ENCODE assay signal across 7 cellular contexts in genomic region chr10:92419740-92420553, GRCh38.
A peak's percentile ranks its signal among the peaks of the same experiment; 100 is the strongest.
DNase-seq lines count a peak whose midpoint lies in the region; ATAC-seq, FAIRE-seq and TF ChIP-seq lines count a peak whose summit lies in the region.

No MANE protein-coding gene starts in this region.

- no peak overlapping the region for H2BK15ac ChIP-seq in IMR-90 (ENCODE audit: low read depth, low read length)

- H3K9me1 ChIP-seq in IMR-90 (ENCODE audit: insufficient read depth, low read length), result no peaks in the 10 kb centered on the region

- no TSS peak for BruUV-seq in IMR-90 (replicated peaks; lab: Mats Ljungman, UMichigan)

- ATAC-seq in IMR-90 (ENCODE audit: low read depth), result peak; percentile 81
- peak; percentile 87 for ATAC-seq in left lobe of liver

- H3K27ac Mint-ChIP-seq in dendritic cell treated with granulocyte-macrophage colony-stimulating factor and Interleukin-4, amounts not matched to agents 40 ng/mL and 50 ng/mL, for 4 days, result peak overlapping the region; percentile 68

- no peak overlapping the region; the same call in 1 of the 2 replicates for H3K4me3 ChIP-seq in IMR-90 (ENCODE audit: insufficient read depth, low read depth, low read length)
- H3K4me3 ChIP-seq in suprapubic skin, result peak overlapping the region; percentile 39

- H3K4me1 Mint-ChIP-seq in dendritic cell treated with granulocyte-macrophage colony-stimulating factor and Interleukin-4, amounts not matched to agents 40 ng/mL and 50 ng/mL, for 4 days (ENCODE audit: low read depth), result peaks cover 13% of the 10 kb centered on the region

- H2BK5ac ChIP-seq in IMR-90 (ENCODE audit: low read depth, low read length, poor library complexity, severe bottlenecking), result no peak overlapping the region

- no peak overlapping the region for H3K27ac ChIP-seq in IMR-90 (ENCODE audit: insufficient read depth, low read length)
- H3K27ac ChIP-seq in suprapubic skin, result no peak overlapping the region

- H3K4ac ChIP-seq in IMR-90 (ENCODE audit: low read depth, low read length), result no peak overlapping the region

- H3K4me1 ChIP-seq in IMR-90 (ENCODE audit: control insufficient read depth, insufficient read depth, low read length) (no peaks in the 10 kb centered on the region), suprapubic skin (peaks cover 8% of the 10 kb centered on the region)

- H3K27me3 ChIP-seq in IMR-90 (ENCODE audit: control insufficient read depth, insufficient read depth, low read length), result peaks cover 14% of the 10 kb centered on the region
- H3K27me3 ChIP-seq in suprapubic skin, result peaks cover 11% of the 10 kb centered on the region

- H3K4me2 ChIP-seq in IMR-90 (ENCODE audit: low read depth, low read length), result peak overlapping the region; percentile 8; the same call in 1 of the 2 replicates

- H3K56ac ChIP-seq in IMR-90 (ENCODE audit: extremely low read depth, insufficient read depth, low read length), result no peak overlapping the region

- no peak overlapping the region for H3K14ac ChIP-seq in IMR-90 (replicated peaks; ENCODE audit: low read depth, low read length)

- peak; percentile 31 for DNase-seq in IMR-90
- DNase-seq in left lobe of liver (ENCODE audit: low spot score), result peak; percentile 51
- DNase-seq in suprapubic skin (ENCODE audit: low spot score in 2 of 2), result peak in 1 of 2 donors; percentile 83
- DNase-seq in HTR-8/SVneo (ENCODE audit: insufficient read length, low spot score), result no peak
- DNase-seq in SHP77 (lab: John Stamatoyannopoulos, UW), result no peak
- no peak for DNase-seq in NOMO-1 (lab: John Stamatoyannopoulos, UW; ENCODE audit: unreplicated experiment in 2 of 2)

- no peak overlapping the region for H2BK20ac ChIP-seq in IMR-90 (ENCODE audit: low read depth, low read length)

- no peak overlapping the region for H2BK120ac ChIP-seq in IMR-90 (ENCODE audit: low read depth, low read length)

- intact Hi-C loops in IMR-90 (cut with micrococcal nuclease), result no loop called here
- intact Hi-C loops in dendritic cell treated with granulocyte-macrophage colony-stimulating factor and Interleukin-4, amounts not matched to agents 40 ng/mL and 50 ng/mL, for 4 days (cut with micrococcal nuclease), result no loop called here

- H3K9me3 ChIP-seq in IMR-90 (ENCODE audit: control insufficient read depth, insufficient read depth, low read length) (peaks cover 7% of the 10 kb centered on the region), suprapubic skin (no peaks in the 10 kb centered on the region)

- H4K20me1 ChIP-seq in IMR-90 (ENCODE audit: insufficient read depth, low read length), result no peaks in the 10 kb centered on the region

- no peak overlapping the region for H3K18ac ChIP-seq in IMR-90 (ENCODE audit: low read depth, low read length)

- H2AK9ac ChIP-seq in IMR-90 (replicated peaks; ENCODE audit: low read depth, low read length, poor library complexity), result no peak overlapping the region

- H3K9me3 Mint-ChIP-seq in dendritic cell treated with granulocyte-macrophage colony-stimulating factor and Interleukin-4, amounts not matched to agents 40 ng/mL and 50 ng/mL, for 4 days, result peaks cover 10% of the 10 kb centered on the region

- no peak overlapping the region for H4K5ac ChIP-seq in IMR-90 (ENCODE audit: low read depth, low read length)

- peak overlapping the region; percentile 74 for H3K4me3 Mint-ChIP-seq in dendritic cell treated with granulocyte-macrophage colony-stimulating factor and Interleukin-4, amounts not matched to agents 40 ng/mL and 50 ng/mL, for 4 days

- POLR2A ChIA-PET in IMR-90 (lab: Charles Lee; ENCODE audit: unreplicated experiment), result no interaction called here

- H4K8ac ChIP-seq in IMR-90 (ENCODE audit: low read depth in 2 of 2, low read length in 2 of 2), result no peak overlapping the region

- WGBS in IMR-90 (ENCODE audit: extremely low coverage in 2 of 2, insufficient read length in 1 of 2), 2 experiments, result no CpG with 5 or more reads among the region's 34 CpGs
- 14% methylated on average over 28 of the region's 34 CpGs for WGBS in suprapubic skin

- dilution Hi-C loops in IMR-90 (cut with HindIII; ENCODE audit: low sequenced_read_pairs, unreplicated experiment), result no loop called here

- peak overlapping the region; percentile 79 for H2AFZ ChIP-seq in IMR-90 (replicated peaks; ENCODE audit: low read length, poor library complexity)

- TF ChIP-seq RAD21 in IMR-90 (IDR thresholded peaks at IDR 0.05; ENCODE audit: low read length), result no peak

- in situ Hi-C loops in IMR-90 (cut with MboI; ENCODE audit: low sequenced_read_pairs), result no loop called here

- peaks cover 16% of the 10 kb centered on the region for H3K27me3 Mint-ChIP-seq in dendritic cell treated with granulocyte-macrophage colony-stimulating factor and Interleukin-4, amounts not matched to agents 40 ng/mL and 50 ng/mL, for 4 days

- H3K36me3 ChIP-seq in IMR-90 (ENCODE audit: control insufficient read depth, insufficient read depth, low read length) (no peaks in the 10 kb centered on the region), suprapubic skin (no peaks in the 10 kb centered on the region)

- no peaks in the 10 kb centered on the region for H3K79me1 ChIP-seq in IMR-90 (ENCODE audit: low read depth in 1 of 2, low read length in 2 of 2)

- H3K23ac ChIP-seq in IMR-90 (ENCODE audit: low read depth, low read length), result no peak overlapping the region

- TF ChIP-seq CTCF in IMR-90 (conservative IDR thresholded peaks at IDR 0.05; ENCODE audit: low read depth, low read length) (peak; percentile 29; the same call in 1 of the 2 replicates), suprapubic skin (IDR thresholded peaks at IDR 0.05) (no peak)

- no peak overlapping the region for H3K9ac ChIP-seq in IMR-90 (ENCODE audit: low read depth, low read length)

- no peak for TF ChIP-seq EP300 in suprapubic skin (IDR thresholded peaks at IDR 0.05)

- CTCF ChIA-PET in IMR-90 (lab: Yijun Ruan, JAX), result interaction anchor here (0.6 to 1.4 kb wide), 4 partner anchors 15 to 332 kb away, joined by 3 to 5 read pairs (median 3); no protein-coding TSS in a partner anchor

- H3K36me3 Mint-ChIP-seq in dendritic cell treated with granulocyte-macrophage colony-stimulating factor and Interleukin-4, amounts not matched to agents 40 ng/mL and 50 ng/mL, for 4 days (ENCODE audit: low read depth), result no peaks in the 10 kb centered on the region

- no peak for TF ChIP-seq POLR2A in IMR-90 (IDR thresholded peaks at IDR 0.05; ENCODE audit: low read depth, low read length)
- no peak for TF ChIP-seq POLR2A in suprapubic skin (IDR thresholded peaks at IDR 0.05)

- no peak overlapping the region for H2AK5ac ChIP-seq in IMR-90 (ENCODE audit: low read depth, low read length)

- H4K91ac ChIP-seq in IMR-90 (ENCODE audit: insufficient read depth, low read depth, low read length), result no peak overlapping the region

- no peak for FAIRE-seq in HTR-8/SVneo (lab: Jason Lieb, UNC)

TF ChIP-seq in IMR-90, 13 proteins besides CTCF, POLR2A, EP300 and RAD21:
- TF ChIP-seq SMC3 (IDR thresholded peaks at IDR 0.05; ENCODE audit: low read depth, low read length) (no peak), CEBPB (IDR thresholded peaks at IDR 0.05; ENCODE audit: low read depth, low read length) (no peak), RCOR1 (IDR thresholded peaks at IDR 0.05; ENCODE audit: insufficient replicate concordance, low read length) (no peak), ELK1 (IDR thresholded peaks at IDR 0.05; ENCODE audit: borderline replicate concordance, low read depth, low read length) (no peak), CHD1 (IDR thresholded peaks at IDR 0.05; ENCODE audit: low read depth, low read length) (no peak), MAZ (IDR thresholded peaks at IDR 0.05; ENCODE audit: borderline replicate concordance, low read depth, low read length) (no peak), USF2 (IDR thresholded peaks at IDR 0.05; ENCODE audit: low read depth, low read length) (no peak), NFE2L2 (IDR thresholded peaks at IDR 0.05; ENCODE audit: low read depth, low read length) (no peak), MAFK (IDR thresholded peaks at IDR 0.05; ENCODE audit: low read depth, low read length) (no peak), MXI1 (IDR thresholded peaks at IDR 0.05; ENCODE audit: borderline replicate concordance, low read depth, low read length) (no peak), FOS (IDR thresholded peaks at IDR 0.05; ENCODE audit: low read depth, low read length) (no peak), BHLHE40 (IDR thresholded peaks at IDR 0.05; ENCODE audit: low read depth, low read length) (no peak), RFX5 (IDR thresholded peaks at IDR 0.05; ENCODE audit: low read depth, low read length) (no peak)
TF ChIP-seq in IMR-90: peak in this region for 0.

Comparison
In these comparisons a context has a peak if more than half of its experiments do, and no peak if none do; other contexts are left out.
1. DNase-seq: peak in IMR-90 (single experiment) and left lobe of liver (single experiment); none in HTR-8/SVneo (single experiment), SHP77 (0 of 2) and NOMO-1 (0 of 2).